Comparison of ENCODE assay signal across 28 cellular contexts in the genomic region with DNA sequence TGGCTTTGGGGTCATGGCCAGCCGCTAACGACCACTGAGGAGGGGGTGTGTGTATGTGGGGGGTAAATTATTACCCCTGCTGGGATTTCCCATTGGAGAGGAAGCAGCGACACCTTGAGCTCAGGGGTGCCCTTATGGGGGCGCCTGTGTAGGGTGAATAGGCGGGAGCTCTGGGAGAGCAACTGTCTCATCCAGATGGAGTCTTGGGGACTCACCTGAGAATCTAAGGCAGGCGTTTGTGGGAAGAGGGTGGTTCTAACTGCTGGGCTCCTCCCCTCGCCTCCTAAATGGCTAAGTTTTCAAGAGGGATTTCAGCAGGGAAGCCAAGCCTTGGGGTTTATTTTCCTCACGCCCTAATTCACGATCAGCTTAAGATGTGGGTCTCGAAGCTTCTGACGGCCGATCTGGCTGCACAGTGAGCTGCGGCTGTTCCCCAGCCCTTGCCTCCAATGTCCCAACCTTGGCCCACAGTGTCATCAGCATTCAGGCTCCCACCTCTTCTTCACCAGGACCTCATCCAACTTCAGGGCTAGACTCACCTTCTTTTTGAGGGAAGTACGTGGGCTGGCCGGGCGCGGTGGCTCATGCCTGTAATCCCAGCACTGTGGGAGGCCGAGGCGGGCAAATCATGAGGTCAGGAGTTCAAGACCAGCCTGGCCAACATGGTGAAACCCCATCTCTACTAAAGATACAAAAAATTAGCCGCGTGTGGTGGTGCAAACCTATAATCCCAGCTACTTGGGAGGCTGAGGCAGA.
"Had no signal": no experiment of that assay in that cellular context is flagged by ENCODE, and none has a peak within 500 bp of the region (broad histone marks: within the 10 kb centered on the region; RNA-seq: fewer than 3 reads in every experiment).

No MANE protein-coding gene starts in this region.

- H3K27ac ChIP-seq: ovary, parathyroid adenoma, psoas muscle, stomach, thoracic aorta, thyroid gland, tibial nerve, upper lobe of left lung, vagina had no signal

- H3K9ac ChIP-seq: parathyroid adenoma had no signal

- H3K4me3 ChIP-seq: ovary, psoas muscle, stomach, thoracic aorta, thyroid gland, tibial nerve, upper lobe of left lung, vagina had no signal

- H3K4me1 ChIP-seq: parathyroid adenoma, psoas muscle, stomach, thyroid gland, tibial nerve, upper lobe of left lung, vagina had no signal

- H3K4me1 Mint-ChIP-seq: nephron progenitor cell; neural crest cell; stimulated activated effector memory CD8-positive, alpha-beta T cell treated with anti-CD3 and anti-CD28 coated beads, Interleukin-12 subunit alpha, Interleukin-12 subunit beta, amount 100 ng/mL, for 72 hours had no signal

- H3K36me3 Mint-ChIP-seq: natural killer cell treated with Interleukin-12 subunit alpha and Interleukin-12 subunit beta and Interleukin-15 and Interleukin-18, amount 100 ng/mL, for 72 hours; stimulated activated effector memory CD8-positive, alpha-beta T cell treated with anti-CD3 and anti-CD28 coated beads, Interleukin-12 subunit alpha, Interleukin-12 subunit beta, amount 100 ng/mL, for 72 hours had no signal

- H3K27ac Mint-ChIP-seq: natural killer cell treated with Interleukin-12 subunit alpha and Interleukin-12 subunit beta and Interleukin-15 and Interleukin-18, amount 100 ng/mL, for 72 hours; nephron progenitor cell; progenitor cell of endocrine pancreas; stimulated activated effector memory CD8-positive, alpha-beta T cell treated with anti-CD3 and anti-CD28 coated beads, Interleukin-12 subunit alpha, Interleukin-12 subunit beta, amount 100 ng/mL, for 72 hours; stimulated activated naive B cell treated with anti-CD40 and anti-IgM and Interleukin-4, amounts not matched to agents 10 μg/mL and 1 μg/mL and 100 μg/mL, for 72 hours; stimulated activated naive CD8-positive, alpha-beta T cell treated with anti-CD3 and anti-CD28 coated beads, Interleukin-15, Interleukin-2, amounts not matched to agents 100 ng/mL and 50 ng/mL, for 24 hours had no signal

- H3K9me3 ChIP-seq: ovary, psoas muscle, thoracic aorta, thyroid gland, tibial nerve, upper lobe of left lung, vagina had no signal

- H3K36me3 ChIP-seq: ovary, stomach, thoracic aorta, thyroid gland, tibial nerve, upper lobe of left lung, vagina had no signal

- ATAC-seq: naive thymus-derived CD8-positive, alpha-beta T cell; psoas muscle; right cardiac atrium; sciatic nerve; stimulated activated effector memory CD8-positive, alpha-beta T cell treated with anti-CD3 and anti-CD28 coated beads, Interleukin-12 subunit alpha, Interleukin-12 subunit beta, amount 100 ng/mL, for 72 hours; stimulated activated naive B cell treated with anti-CD40 and anti-IgM and Interleukin-4, amounts not matched to agents 10 μg/mL and 1 μg/mL and 100 μg/mL, for 72 hours had no signal

- FAIRE-seq: small intestine, urothelium cell line had no signal

- H3K4me3 Mint-ChIP-seq: naive thymus-derived CD8-positive, alpha-beta T cell; natural killer cell treated with Interleukin-12 subunit alpha and Interleukin-12 subunit beta and Interleukin-15 and Interleukin-18, amount 100 ng/mL, for 72 hours; nephron progenitor cell; neural crest cell; stimulated activated effector memory CD8-positive, alpha-beta T cell treated with anti-CD3 and anti-CD28 coated beads, Interleukin-12 subunit alpha, Interleukin-12 subunit beta, amount 100 ng/mL, for 72 hours; stimulated activated naive B cell treated with anti-CD40 and anti-IgM and Interleukin-4, amounts not matched to agents 10 μg/mL and 1 μg/mL and 100 μg/mL, for 72 hours; stimulated activated naive CD8-positive, alpha-beta T cell treated with anti-CD3 and anti-CD28 coated beads, Interleukin-15, Interleukin-2, amounts not matched to agents 100 ng/mL and 50 ng/mL, for 24 hours had no signal

- H3K27me3 ChIP-seq: ovary, thyroid gland, tibial nerve, upper lobe of left lung, vagina had no signal

- H3K9me3 Mint-ChIP-seq: natural killer cell treated with Interleukin-12 subunit alpha and Interleukin-12 subunit beta and Interleukin-15 and Interleukin-18, amount 100 ng/mL, for 72 hours; neural crest cell; stimulated activated effector memory CD8-positive, alpha-beta T cell treated with anti-CD3 and anti-CD28 coated beads, Interleukin-12 subunit alpha, Interleukin-12 subunit beta, amount 100 ng/mL, for 72 hours had no signal

- H3K79me2 ChIP-seq: parathyroid adenoma had no signal

- DNase-seq: naive thymus-derived CD8-positive, alpha-beta T cell; nephron progenitor cell; occipital lobe; ovary; psoas muscle; right cardiac atrium; small intestine; stimulated activated CD4-positive, alpha-beta T cell treated with anti-CD3 and anti-CD28 coated beads, Interleukin-15, amount 100 ng/mL, for 24 hours; stimulated activated CD4-positive, alpha-beta T cell treated with anti-CD3 and anti-CD28 coated beads, Interleukin-2, amount 100 ng/mL, for 24 hours; stimulated activated CD4-positive, alpha-beta T cell treated with anti-CD3 and anti-CD28 coated beads, Interleukin-2, amount 100 ng/mL, for 48 hours; stimulated activated CD4-positive, alpha-beta T cell treated with anti-CD3 and anti-CD28 coated beads, Interleukin-4, amount 100 ng/mL, for 24 hours; stimulated activated naive B cell treated with anti-CD40 and anti-IgM and Interleukin-4, amounts not matched to agents 10 μg/mL and 1 μg/mL and 100 μg/mL, for 72 hours; stimulated activated naive CD4-positive, alpha-beta T cell treated with Interleukin-2 at 50 U/mL for 16 hours; stomach; thyroid gland; trophoblast cell had no signal

- H2AFZ ChIP-seq: parathyroid adenoma had no signal
